ENCODE assay signal across 27 cellular contexts in the genomic region with DNA sequence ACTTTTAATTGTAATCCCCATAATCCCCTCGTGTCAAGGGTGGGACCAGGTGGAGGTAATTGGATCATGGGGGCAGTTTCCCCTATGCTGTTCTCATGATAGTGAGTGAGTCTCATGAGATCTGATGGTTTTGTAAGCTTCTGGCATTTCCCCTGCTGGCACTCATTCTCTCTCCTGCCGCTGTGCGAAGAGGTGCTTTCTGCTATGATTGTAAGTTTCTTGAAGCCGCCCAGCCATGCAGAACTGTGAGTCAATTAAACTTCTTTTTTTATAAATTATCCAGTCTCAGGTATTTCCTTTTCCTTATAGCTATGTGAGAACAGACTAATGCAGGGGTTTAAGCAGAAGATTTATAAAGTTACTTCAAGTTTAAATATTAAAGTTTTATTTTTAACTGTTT.
"Had no signal": no experiment of that assay in that cellular context is flagged by ENCODE, and none has a peak within 500 bp of the region (broad histone marks: within the 10 kb centered on the region; RNA-seq: fewer than 3 reads in every experiment).

No MANE protein-coding gene starts in this region.

- H3K4me3 Mint-ChIP-seq: dendritic cell treated with granulocyte-macrophage colony-stimulating factor and Interleukin-4, amounts not matched to agents 40 ng/mL and 50 ng/mL, for 4 days; effector memory CD8-positive, alpha-beta T cell; endodermal cell; immature natural killer cell; mesothelial cell of epicardium; naive B cell had no signal

- H3K36me3 Mint-ChIP-seq: immature natural killer cell, mesothelial cell of epicardium, naive B cell had no signal

- H3K27me3 ChIP-seq: colonic mucosa, esophagus squamous epithelium, gastrocnemius medialis, heart left ventricle, hepatocyte, left lung had no signal

- H3K9me3 ChIP-seq: colonic mucosa, esophagus squamous epithelium, gastrocnemius medialis, heart left ventricle, left lung, lower lobe of right lung, mucosa of descending colon had no signal

- H3K27me3 Mint-ChIP-seq: dendritic cell treated with granulocyte-macrophage colony-stimulating factor and Interleukin-4, amounts not matched to agents 40 ng/mL and 50 ng/mL, for 4 days had no signal

- H3K4me1 Mint-ChIP-seq: endodermal cell, immature natural killer cell, naive B cell had no signal

- H3K4me1 ChIP-seq: colonic mucosa, esophagus squamous epithelium, gastrocnemius medialis, heart left ventricle, left lung, lower lobe of right lung had no signal

- H3K9me3 Mint-ChIP-seq: effector memory CD8-positive, alpha-beta T cell; immature natural killer cell; naive B cell had no signal

- H3K27ac ChIP-seq: colonic mucosa, epithelial cell of prostate, esophagus squamous epithelium, gastrocnemius medialis, heart left ventricle, hepatocyte, left lung, lower lobe of right lung had no signal

- H3K36me3 ChIP-seq: colonic mucosa, esophagus squamous epithelium, gastrocnemius medialis, heart left ventricle, left lung, lower lobe of right lung had no signal

- H3K4me3 ChIP-seq: colonic mucosa, esophagus squamous epithelium, gastrocnemius medialis, heart left ventricle, hepatocyte, left lung, lower lobe of right lung, mucosa of descending colon had no signal

- ATAC-seq: effector memory CD8-positive, alpha-beta T cell; esophagus mucosa; gastrocnemius medialis; heart left ventricle; left cardiac atrium; left lung; left ventricle myocardium superior; lower lobe of right lung; mucosa of descending colon had no signal

- DNase-seq: colonic mucosa; cortex of kidney; effector CD8-positive, alpha-beta T cell; effector memory CD8-positive, alpha-beta T cell; endodermal cell; erythroblast; esophagus squamous epithelium; foreskin fibroblast; foreskin melanocyte; gastrocnemius medialis; heart left ventricle; hypothalamus; immature natural killer cell; islet precursor cell; kidney; left cardiac atrium; left lung; left ventricle myocardium superior; lower lobe of right lung; mesenchymal stem cell; mucosa of descending colon; naive B cell had no signal

- H3K27ac Mint-ChIP-seq: dendritic cell treated with granulocyte-macrophage colony-stimulating factor and Interleukin-4, amounts not matched to agents 40 ng/mL and 50 ng/mL, for 4 days; effector memory CD8-positive, alpha-beta T cell; endodermal cell; immature natural killer cell; mesothelial cell of epicardium had no signal
